14 cellular contexts compared by ENCODE assay signal in the genomic region with DNA sequence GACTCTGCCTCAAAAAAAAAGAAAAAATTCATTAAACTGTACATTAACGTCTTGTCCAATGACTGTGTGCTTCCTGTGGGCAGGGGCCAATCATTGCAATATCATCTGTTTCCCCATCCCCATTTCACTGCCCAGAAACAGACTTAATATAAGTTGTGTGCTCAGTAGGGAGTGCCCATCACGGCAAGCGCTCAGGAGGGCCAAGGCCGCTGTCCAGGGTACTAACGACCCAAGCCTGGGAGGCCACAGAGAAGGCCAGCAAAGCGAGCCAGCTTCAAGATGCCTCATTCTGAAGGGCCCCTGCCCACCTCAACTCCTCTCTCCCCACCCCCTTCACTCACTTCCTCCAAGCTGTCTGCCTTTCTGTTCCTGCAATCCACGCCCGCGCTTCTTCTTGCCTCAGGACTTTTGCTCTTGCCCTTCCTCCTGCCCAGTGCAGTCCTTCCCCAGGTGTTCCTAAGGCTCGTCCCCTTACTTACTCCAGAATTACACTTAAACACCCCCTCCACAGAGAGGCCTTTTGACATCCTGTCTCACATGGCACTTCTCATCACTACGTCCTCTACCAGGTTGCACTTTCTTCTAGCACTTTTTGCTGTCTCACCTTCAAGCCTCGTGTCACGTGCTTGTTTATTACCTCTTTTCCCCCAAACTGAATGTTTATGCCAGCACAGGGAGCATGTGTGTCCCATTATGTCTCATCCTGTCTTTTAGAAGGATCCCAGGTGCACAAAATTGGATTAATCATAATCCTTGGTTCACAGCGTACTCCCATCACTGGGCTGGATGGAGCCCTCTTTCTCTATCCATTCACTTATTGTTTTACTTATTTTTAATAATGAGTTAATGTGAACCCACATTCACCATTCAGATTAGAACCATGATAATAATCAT. TPM values are rescaled to one million over a fixed set of nuclear protein-coding genes. Genes with fewer than 3 reads are reported as not detected.
DNase-seq lines count a peak whose midpoint lies in the region; ATAC-seq, FAIRE-seq and TF ChIP-seq lines count a peak whose summit lies in the region.
"Had no signal": no experiment of that assay in that cellular context is flagged by ENCODE, and none has a peak within 500 bp of the region (broad histone marks: within the 10 kb centered on the region; RNA-seq: fewer than 3 reads in every experiment).

No MANE protein-coding gene starts in this region.

- no peak for FAIRE-seq in HepG2 (lab: Jason Lieb, UNC)

- TF ChIP-seq EP300 in HepG2 (IDR thresholded peaks at IDR 0.05; ENCODE audit: low read depth in 2 of 2, low read length in 2 of 2) (no peak), HepG2 (CRISPR knock-in tag; IDR thresholded peaks at IDR 0.05; ENCODE audit: borderline replicate concordance) (no peak)

- no peaks in the 10 kb centered on the region for H3K36me3 ChIP-seq in HepG2 (replicated peaks in 1 of 2; ENCODE audit: control insufficient read depth in 1 of 2, insufficient read depth in 2 of 2, low read length in 2 of 2)
- H3K36me3 ChIP-seq in right lobe of liver: no peaks in the 10 kb centered on the region
- H3K36me3 ChIP-seq: esophagus muscularis mucosa, left ventricle myocardium inferior had no signal

- H3K4me1 Mint-ChIP-seq in glutamatergic neuron (ENCODE audit: low read depth, unreplicated experiment): peaks cover 14% of the 10 kb centered on the region
- H3K4me1 Mint-ChIP-seq: activated CD4-positive, alpha-beta memory T cell treated with anti-CD3 and anti-CD28 coated beads, Interleukin-2, amount 10 ng/mL, durations not matched to agents 7 days and 5 days had no signal

- no peak overlapping the region for H3K27ac ChIP-seq in HepG2 (ENCODE audit: extremely low read length, insufficient read depth, low read length)
- no peak overlapping the region for H3K27ac ChIP-seq in right lobe of liver
- H3K27ac ChIP-seq: esophagus muscularis mucosa, left ventricle myocardium inferior had no signal

- TF ChIP-seq POLR2A in HepG2 (IDR thresholded peaks at IDR 0.05; ENCODE audit: insufficient read depth in 1 of 2, low read depth in 2 of 2, low read length in 2 of 2) (no peak), right lobe of liver (IDR thresholded peaks at IDR 0.05) (no peak)

- WGBS in HepG2 (ENCODE audit: low lambda C conversion rate): 40% methylated on average over 9 of the region's 14 CpGs
- 58% methylated on average over 12 of the region's 14 CpGs for WGBS in right lobe of liver (ENCODE audit: insufficient coverage, low coverage, low lambda C conversion rate, missing lambda C conversion rate)

- no TSS peak for BruUV-seq in HepG2 (replicated peaks; lab: Mats Ljungman, UMichigan)

- no peak overlapping the region for H3K4me3 ChIP-seq in HepG2 (replicated peaks in 1 of 3; ENCODE audit: insufficient read depth in 1 of 3, low read depth in 2 of 3, low read length in 3 of 3)
- no peak overlapping the region for H3K4me3 ChIP-seq in right lobe of liver
- H3K4me3 ChIP-seq: esophagus muscularis mucosa, left ventricle myocardium inferior had no signal

- no peak overlapping the region for H3K4me2 ChIP-seq in HepG2 (ENCODE audit: low read depth, low read length)

- H3K9ac ChIP-seq in HepG2 (ENCODE audit: insufficient read depth, low read depth, low read length): no peak overlapping the region

- POLR2A ChIA-PET in HepG2 (lab: Yijun Ruan, JAX): no interaction called here

- intact Hi-C loops in HepG2 (cut with micrococcal nuclease; ENCODE audit: unreplicated experiment): no loop called here
- intact Hi-C loops in right lobe of liver (cut with DNase I): no loop called here
- intact Hi-C loops in sciatic nerve (cut with DNase I): no loop called here

- no peak overlapping the region for H2AFZ ChIP-seq in HepG2 (ENCODE audit: low read length)

- H3K4me1 ChIP-seq in HepG2 (ENCODE audit: insufficient read depth, low read length) (no peaks in the 10 kb centered on the region), right lobe of liver (no peaks in the 10 kb centered on the region)
- H3K4me1 ChIP-seq: esophagus muscularis mucosa, left ventricle myocardium inferior had no signal

- peaks cover 3% of the 10 kb centered on the region for H3K9me3 Mint-ChIP-seq in glutamatergic neuron (ENCODE audit: unreplicated experiment)
- H3K9me3 Mint-ChIP-seq: activated CD4-positive, alpha-beta memory T cell treated with anti-CD3 and anti-CD28 coated beads, Interleukin-2, amount 10 ng/mL, durations not matched to agents 7 days and 5 days had no signal

- ATAC-seq in HepG2: peak; percentile 51; the same call in 2 of the 3 replicates
- no peak for ATAC-seq in right lobe of liver
- peak; percentile 68 for ATAC-seq in SK-N-SH treated with all-trans-retinoic acid at 6 μM for 48 hours
- ATAC-seq in sciatic nerve: no peak

- H4K20me1 ChIP-seq in HepG2 (ENCODE audit: insufficient read depth, low read length): peaks cover 4% of the 10 kb centered on the region; the same call in 1 of the 2 replicates

- peak overlapping the region; percentile 26 for H3K4me3 Mint-ChIP-seq in glutamatergic neuron (ENCODE audit: unreplicated experiment)
- H3K4me3 Mint-ChIP-seq: activated CD4-positive, alpha-beta memory T cell treated with anti-CD3 and anti-CD28 coated beads, Interleukin-2, amount 10 ng/mL, durations not matched to agents 7 days and 5 days; B cell had no signal

- peaks cover under 1% of the 10 kb centered on the region for H3K36me3 Mint-ChIP-seq in glutamatergic neuron (ENCODE audit: unreplicated experiment)

- peaks cover 0 to 3% of the 10 kb centered on the region in 2 experiments; a peak in 3 of 5 replicates for H3K27me3 ChIP-seq in HepG2 (ENCODE audit: control insufficient read depth in 1 of 2, insufficient read depth in 2 of 2, low read length in 2 of 2)
- H3K27me3 ChIP-seq in right lobe of liver: no peaks in the 10 kb centered on the region

- peaks cover 12% of the 10 kb centered on the region for H3K27me3 Mint-ChIP-seq in glutamatergic neuron (ENCODE audit: unreplicated experiment)
- H3K27me3 Mint-ChIP-seq: B cell had no signal

- TF ChIP-seq RAD21 in HepG2 (CRISPR knock-in tag; IDR thresholded peaks at IDR 0.05): no peak

- CTCF ChIA-PET in HepG2 (lab: Yijun Ruan, JAX; ENCODE audit: low intra/inter-chr PET ratio, low total read pairs): no interaction called here

- no peak for DNase-seq in HepG2 (ENCODE audit: low spot score)
- no peak for DNase-seq in right lobe of liver
- DNase-seq in glutamatergic neuron: no peak
- no peak for DNase-seq in DMS114 treated with DMSO at 0.1 percent for 48 hours (lab: John Stamatoyannopoulos, UW; ENCODE audit: unreplicated experiment)
- no peak for DNase-seq in NCI-H2227 treated with DMSO at 0.1 percent for 48 hours (lab: John Stamatoyannopoulos, UW)
- DNase-seq in pons (ENCODE audit: low spot score): no peak
- DNase-seq in sciatic nerve (ENCODE audit: low spot score): no peak
- DNase-seq: activated CD4-positive, alpha-beta memory T cell treated with anti-CD3 and anti-CD28 coated beads, Interleukin-2, amount 10 ng/mL, durations not matched to agents 7 days and 5 days; left ventricle myocardium inferior; NCI-H2081 treated with DMSO at 0.1 percent for 48 hours; SHP77 treated with DMSO at 0.1 percent for 48 hours had no signal

- H3K79me2 ChIP-seq in HepG2 (ENCODE audit: insufficient read depth, low read length): no peaks in the 10 kb centered on the region

- no peak overlapping the region for H3K27ac Mint-ChIP-seq in glutamatergic neuron (ENCODE audit: unreplicated experiment)
- H3K27ac Mint-ChIP-seq: activated CD4-positive, alpha-beta memory T cell treated with anti-CD3 and anti-CD28 coated beads, Interleukin-2, amount 10 ng/mL, durations not matched to agents 7 days and 5 days; B cell had no signal

- in situ Hi-C loops in HepG2 (cut with HindIII; ENCODE audit: extremely low pct_ligation_motif_present, low pct_unique_long_range_greater_than_20kb): no loop called here

- no peak for TF ChIP-seq CTCF in HepG2 (CRISPR knock-in tag; IDR thresholded peaks at IDR 0.05)
- TF ChIP-seq CTCF in right lobe of liver (IDR thresholded peaks at IDR 0.05): no peak
- TF ChIP-seq CTCF in glutamatergic neuron (IDR thresholded peaks at IDR 0.05; ENCODE audit: partially characterized antibody, unreplicated experiment): no peak

- H3K9me3 ChIP-seq in HepG2 (ENCODE audit: low read length) (no peaks in the 10 kb centered on the region), right lobe of liver (no peaks in the 10 kb centered on the region)
- H3K9me3 ChIP-seq: esophagus muscularis mucosa, left ventricle myocardium inferior had no signal

TF ChIP-seq in HepG2, 621 proteins besides CTCF, POLR2A, EP300 and RAD21 (continues in another document):
- TF ChIP-seq ZMYM4 (CRISPR knock-in tag; IDR thresholded peaks at IDR 0.05): 0 out of 2 replicates have a peak, but pooled peaks have one; percentile 14
- TF ChIP-seq SAP130 (CRISPR knock-in tag; IDR thresholded peaks at IDR 0.05; ENCODE audit: low read depth): peak; percentile 20; the same call in 1 of the 2 replicates

TF ChIP-seq in SK-N-SH treated with all-trans-retinoic acid at 6 μM for 48 hours, 23 proteins besides CTCF, POLR2A, EP300 and RAD21:
- TF ChIP-seq GLIS3 (CRISPR knock-in tag; IDR thresholded peaks at IDR 0.05) (no peak), TCF4 (CRISPR knock-in tag; IDR thresholded peaks at IDR 0.05; ENCODE audit: borderline replicate concordance) (peak; percentile 39; the same call in 1 of the 2 replicates)
TF ChIP-seq in SK-N-SH treated with all-trans-retinoic acid at 6 μM for 48 hours: peak in this region for 1.

RNA-seq across cellular contexts. Expression of a gene that starts 11.3 kb away (rescaled TPM):
- 0.03 and 0.09 TPM in 2 replicates for total RNA-seq in HepG2 (2016; rRNA removed; fragmentation: Illumina TruSeq; extraction: Trizol)
- not detected in 2 replicates for total RNA-seq in HepG2 (2016; cell fraction: cytosol; rRNA removed; fragmentation: Illumina TruSeq; extraction: Trizol; ENCODE audit: low read depth)
- 0.10 and 0.28 TPM in 2 replicates for total RNA-seq in HepG2 (2016; cell fraction: insoluble cytoplasmic fraction; rRNA removed; fragmentation: Illumina TruSeq; extraction: Trizol)
- 0.06 TPM in 1 of 2 replicates, not detected in the other for total RNA-seq in HepG2 (2016; cell fraction: membrane; rRNA removed; fragmentation: Illumina TruSeq; extraction: Trizol)
- 0.22 TPM in 1 of 2 replicates, not detected in the other for total RNA-seq in HepG2 (2016; cell fraction: nucleus; rRNA removed; fragmentation: Illumina TruSeq; extraction: Trizol)
- polyA plus RNA-seq in HepG2 (2011; rRNA removed): 0.17 and 0.25 TPM in 2 replicates
- polyA plus RNA-seq in HepG2 (2011; cell fraction: cytosol; rRNA removed): 0.09 and 0.19 TPM in 2 replicates
- 1.3 TPM in 2 replicates for polyA plus RNA-seq in HepG2 (2011; cell fraction: nucleus; rRNA removed)
- polyA plus RNA-seq in HepG2 (2012): 0.19 and 0.59 TPM in 2 replicates
- not detected in 2 replicates for polyA plus RNA-seq in HepG2 (2016; cell fraction: cytosol; fragmentation: Illumina TruSeq; extraction: Trizol; ENCODE audit: low read depth)
- polyA plus RNA-seq in HepG2 (2016; cell fraction: insoluble cytoplasmic fraction; fragmentation: Illumina TruSeq; extraction: Trizol; ENCODE audit: low read depth): 0.19 and 0.27 TPM in 2 replicates
- polyA plus RNA-seq in HepG2 (2016; cell fraction: membrane; fragmentation: Illumina TruSeq; extraction: Trizol; ENCODE audit: low read depth): not detected in 2 replicates
- 0.47 and 1.5 TPM in 2 replicates for polyA plus RNA-seq in HepG2 (2016; cell fraction: nucleus; fragmentation: Illumina TruSeq; extraction: Trizol; ENCODE audit: insufficient read depth, low read depth)
- 0.14 and 0.24 TPM in 2 replicates for polyA minus RNA-seq in HepG2 (2011; rRNA and poly(A)+ RNA removed; ENCODE audit: low replicate concordance)
- polyA minus RNA-seq in HepG2 (2011; cell fraction: cytosol; rRNA and poly(A)+ RNA removed): not detected in 2 replicates
- 0.64 and 0.87 TPM in 2 replicates for polyA minus RNA-seq in HepG2 (2011; cell fraction: nucleus; rRNA and poly(A)+ RNA removed)
- total RNA-seq in right lobe of liver: 1 to 10 TPM in 3 of 6 experiments, under 1 TPM in 3; 0.18 to 3.0 (median 1.00) TPM
- total RNA-seq in glutamatergic neuron (ENCODE audit: unreplicated experiment): 53.4 TPM
- total RNA-seq in sciatic nerve: 5.6 TPM

Comparison
In these comparisons a context has a peak if more than half of its experiments do, and no peak if none do; other contexts are left out.
1. ATAC-seq: peak in HepG2 (single experiment) and SK-N-SH treated with all-trans-retinoic acid at 6 μM for 48 hours (single experiment); none in right lobe of liver (0 of 4) and sciatic nerve (single experiment).